ENCODE assay signal across 10 cellular contexts in the genomic region with DNA sequence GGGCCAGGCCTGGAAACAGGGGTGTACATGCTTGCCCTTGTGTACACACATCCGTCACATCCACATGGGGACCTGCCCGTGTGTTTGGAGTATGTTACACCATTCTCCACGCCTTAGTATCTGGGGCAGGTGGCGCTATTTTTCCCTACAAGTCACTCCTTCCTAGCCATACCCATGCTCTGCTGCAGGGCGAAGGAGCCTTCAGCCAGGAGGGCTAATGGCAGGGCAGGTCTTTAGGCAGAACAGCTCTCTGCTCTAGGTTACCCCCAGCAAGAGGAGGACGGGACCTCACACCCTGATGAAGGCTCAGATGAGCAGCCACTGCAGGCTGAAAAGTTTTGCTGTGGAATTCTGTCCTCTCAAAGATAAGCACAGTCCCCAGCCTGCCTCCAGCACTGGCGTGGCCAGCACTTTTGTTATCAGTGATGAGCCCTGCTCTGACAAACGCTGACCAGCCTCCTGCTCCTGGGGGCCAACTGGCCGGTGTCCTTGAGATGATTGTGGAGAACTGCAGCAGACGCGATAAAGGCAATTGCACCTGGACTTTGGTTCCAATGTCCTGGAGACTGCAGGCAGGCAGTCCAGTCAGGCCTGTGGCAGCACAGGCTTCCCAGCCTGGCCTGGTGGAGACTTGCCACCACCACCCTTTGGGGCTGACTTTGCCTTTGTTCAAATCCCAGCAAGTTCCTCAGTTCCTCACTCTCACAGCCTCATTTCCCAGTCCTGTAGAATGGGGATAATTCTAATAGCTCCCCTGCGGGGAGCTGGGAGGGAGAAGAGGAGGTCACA. TPM values are rescaled to one million over a fixed set of nuclear protein-coding genes. Genes with fewer than 3 reads are reported as not detected.
DNase-seq lines count a peak whose midpoint lies in the region; ATAC-seq and TF ChIP-seq lines count a peak whose summit lies in the region.
"Had no signal": no experiment of that assay in that cellular context is flagged by ENCODE, and none has a peak within 500 bp of the region (broad histone marks: within the 10 kb centered on the region; RNA-seq: fewer than 3 reads in every experiment).

No MANE protein-coding gene starts in this region.

- peak; percentile 92 for ATAC-seq in WTC11
- ATAC-seq in HG03354 (IDR thresholded peaks at IDR 0.05; ENCODE audit: poor library complexity, severe bottlenecking, unreplicated experiment): no peak
- no peak for ATAC-seq in GM18520 (IDR thresholded peaks at IDR 0.05; ENCODE audit: unreplicated experiment)
- ATAC-seq in HG02798 (IDR thresholded peaks at IDR 0.05; ENCODE audit: poor library complexity, unreplicated experiment): no peak
- ATAC-seq: psoas muscle had no signal

- H3K27me3 Mint-ChIP-seq in Calu3 (ENCODE audit: unreplicated experiment) (peaks cover 56% of the 10 kb centered on the region), WTC11 (ENCODE audit: low read depth) (no peaks in the 10 kb centered on the region; the same call in 1 of the 2 replicates)

- peak; percentile 28 for DNase-seq in Calu3
- DNase-seq in HuH-7 (ENCODE audit: low spot score): peak; percentile 79
- DNase-seq in WTC11 (ENCODE audit: low spot score): peak; percentile 59
- DNase-seq in left kidney (ENCODE audit: low read depth, low spot score): peak; percentile 34
- no peak for DNase-seq in T-helper 9 cell
- DNase-seq: NCI-H446 treated with DMSO at 0.1 percent for 48 hours had no signal

- POLR2A ChIA-PET in WTC11 (lab: Charles Lee): no interaction called here

- H3K9me3 Mint-ChIP-seq in Calu3 (ENCODE audit: low read depth, unreplicated experiment) (peaks cover 2% of the 10 kb centered on the region), WTC11 (peaks cover 14% of the 10 kb centered on the region)

- no peak overlapping the region for H3K4me3 Mint-ChIP-seq in Calu3 (ENCODE audit: low read depth, unreplicated experiment)
- H3K4me3 Mint-ChIP-seq in WTC11: no peak overlapping the region

- TF ChIP-seq CTCF in Calu3 (IDR thresholded peaks at IDR 0.05; ENCODE audit: unreplicated experiment) (no peak), WTC11 (IDR thresholded peaks at IDR 0.05) (no peak)

- CTCF ChIA-PET in Calu3 (lab: Charles Lee): no interaction called here
- CTCF ChIA-PET in WTC11 (lab: Charles Lee): interaction anchor here (1.1 to 1.7 kb wide), 4 partner anchors 9 to 195 kb away, joined by 3 to 5 read pairs (median 4); no protein-coding TSS in a partner anchor

- H3K4me1 Mint-ChIP-seq in Calu3 (ENCODE audit: low read depth, unreplicated experiment) (no peaks in the 10 kb centered on the region), WTC11 (no peaks in the 10 kb centered on the region)

- intact Hi-C loops in Calu3 (cut with micrococcal nuclease; ENCODE audit: unreplicated experiment): no loop called here

- BruUV-seq in Calu3 (replicated peaks; lab: Mats Ljungman, UMichigan): no TSS peak

- H3K36me3 Mint-ChIP-seq in Calu3 (ENCODE audit: insufficient read depth, unreplicated experiment) (no peaks in the 10 kb centered on the region), WTC11 (peaks cover 3% of the 10 kb centered on the region; the same call in 1 of the 2 replicates)

- no peak overlapping the region for H3K27ac Mint-ChIP-seq in Calu3 (ENCODE audit: unreplicated experiment)
- no peak overlapping the region for H3K27ac Mint-ChIP-seq in WTC11

TF ChIP-seq in WTC11, 78 proteins besides CTCF, POLR2A, EP300 and RAD21:
- TF ChIP-seq MAX (CRISPR knock-in tag; IDR thresholded peaks at IDR 0.05) (peak; percentile 27; the same call in 1 of the 2 replicates), GABPB1 (CRISPR knock-in tag; IDR thresholded peaks at IDR 0.05) (peak; percentile 57), NFYB (CRISPR knock-in tag; conservative IDR thresholded peaks at IDR 0.05; ENCODE audit: low read depth) (no peak)

RNA-seq across cellular contexts. Expression of gene PIGZ, which starts 19.8 kb away (rescaled TPM):
- total RNA-seq in Calu3 (2022): 6.7 TPM in 2 replicates
- total RNA-seq in WTC11 (2021): 0.21 to 0.55 TPM (median 0.37 TPM) in 3 replicates

RNA-seq across cellular contexts. Expression of gene MELTF, which starts 41.2 kb away (rescaled TPM):
- total RNA-seq in Calu3 (2022): 29.8 and 39.0 TPM in 2 replicates
- 7.3 to 9.5 TPM (median 8.7 TPM) in 3 replicates for total RNA-seq in WTC11 (2021)

RNA-seq across cellular contexts. Expression of gene NCBP2, which starts 46.1 kb away (rescaled TPM):
- total RNA-seq in Calu3 (2022) (67.1 and 71.5 TPM in 2 replicates), WTC11 (2021) (96.5 to 100.0 TPM (median 96.9 TPM) in 3 replicates)
